In the genomic region with DNA sequence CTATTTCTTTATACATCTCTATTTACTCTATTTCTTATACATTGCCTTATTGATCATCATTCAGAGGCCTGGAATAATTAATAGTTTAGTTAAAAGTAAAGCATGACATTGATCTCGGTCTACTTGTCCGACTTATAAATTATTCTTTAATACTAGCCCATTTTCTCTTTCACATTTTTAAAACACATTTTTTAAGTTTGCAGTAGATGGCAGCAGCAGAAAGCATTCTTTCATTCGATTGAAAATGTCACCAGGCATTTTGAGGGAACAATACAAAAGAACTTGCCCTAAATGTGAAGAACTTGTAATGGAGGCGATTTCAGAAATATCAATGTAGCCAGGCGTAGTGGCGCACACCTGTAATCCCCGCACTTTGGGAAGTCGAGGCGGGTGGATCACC, we compare ENCODE assay signal across 39 cellular contexts.
"Had no signal": no experiment of that assay in that cellular context is flagged by ENCODE, and none has a peak within 500 bp of the region (broad histone marks: within the 10 kb centered on the region; RNA-seq: fewer than 3 reads in every experiment).

No MANE protein-coding gene starts in this region.

- H3K9me3 ChIP-seq: SJSA1 had no signal

- H3K27me3 ChIP-seq: brain microvascular endothelial cell, MG63, SJSA1 had no signal

- H3K36me3 ChIP-seq: brain microvascular endothelial cell, MG63, SJSA1, WERI-Rb-1 had no signal

- H3K4me3 ChIP-seq: MG63, SJSA1 had no signal

- DNase-seq: activated CD4-positive, alpha-beta memory T cell treated with anti-CD3 and anti-CD28 coated beads, Interleukin-2, amount 10 ng/mL, durations not matched to agents 7 days and 5 days; activated CD4-positive, alpha-beta T cell treated with anti-CD3 and anti-CD28 coated beads for 1 hour; activated CD4-positive, alpha-beta T cell treated with anti-CD3 and anti-CD28 coated beads for 48 hours; activated CD4-positive, CD25-positive, alpha-beta regulatory T cell; activated CD8-positive, alpha-beta memory T cell treated with anti-CD3 and anti-CD28 coated beads for 24 hours; activated CD8-positive, alpha-beta memory T cell treated with anti-CD3 and anti-CD28 coated beads, Interleukin-2, amount 10 ng/mL, durations not matched to agents 7 days and 5 days; activated CD8-positive, alpha-beta memory T cell treated with anti-CD3 and anti-CD28 coated beads, Interleukin-2, amount 50 U/mL, for 48 hours; activated effector memory CD4-positive, alpha-beta T cell treated with anti-CD3 and anti-CD28 coated beads, Interleukin-2, amount 50 U/mL, for 16 hours; activated naive CD4-positive, alpha-beta T cell; activated naive CD4-positive, alpha-beta T cell treated with anti-CD3 and anti-CD28 coated beads, Interleukin-2, amount 50 U/mL, for 16 hours; activated naive CD8-positive, alpha-beta T cell treated with anti-CD3 and anti-CD28 coated beads for 36 hours; activated T-cell treated with anti-CD3 and anti-CD28 coated beads, Interleukin-2, amount 50 U/mL, for 1 hour; activated T-cell treated with anti-CD3 and anti-CD28 coated beads, Interleukin-2, amount 50 U/mL, for 72 hours; amniotic stem cell; aorta; brain microvascular endothelial cell; central memory CD4-positive, alpha-beta T cell; Kasumi-1; KG1; MG63; NCI-H1048; NCI-H1105 treated with DMSO at 0.1 percent for 48 hours; NCI-H1436; NCI-H1694 treated with DMSO at 0.1 percent for 48 hours; NCI-H2029; NCI-H2227 treated with DMSO at 0.1 percent for 48 hours; NCI-H446; NCI-H510A treated with DMSO at 0.1 percent for 48 hours; NCI-H69; NCI-H82; NK-92 treated with Interleukin-12 subunit alpha and Interleukin-12 subunit beta, amount 100 ng/mL, for 24 hours; SHP77 treated with DMSO at 0.1 percent for 48 hours; SW 1271; T-helper 1 cell; T-helper 2 cell; T-helper 9 cell; WERI-Rb-1 had no signal

- H3K27ac ChIP-seq: brain microvascular endothelial cell, SJSA1, WERI-Rb-1 had no signal

- ATAC-seq: activated CD8-positive, alpha-beta memory T cell treated with anti-CD3 and anti-CD28 coated beads, Interleukin-2, amount 10 ng/mL, durations not matched to agents 7 days and 5 days; activated T-cell treated with anti-CD3 and anti-CD28 coated beads, Interleukin-2, amount 50 U/mL, for 72 hours; activated T-helper 17 cell treated with anti-CD3 and anti-CD28 coated beads, Interleukin-2, amount 50 U/mL, for 72 hours had no signal
